Comparison of ENCODE assay signal across 18 cellular contexts in the genomic region with DNA sequence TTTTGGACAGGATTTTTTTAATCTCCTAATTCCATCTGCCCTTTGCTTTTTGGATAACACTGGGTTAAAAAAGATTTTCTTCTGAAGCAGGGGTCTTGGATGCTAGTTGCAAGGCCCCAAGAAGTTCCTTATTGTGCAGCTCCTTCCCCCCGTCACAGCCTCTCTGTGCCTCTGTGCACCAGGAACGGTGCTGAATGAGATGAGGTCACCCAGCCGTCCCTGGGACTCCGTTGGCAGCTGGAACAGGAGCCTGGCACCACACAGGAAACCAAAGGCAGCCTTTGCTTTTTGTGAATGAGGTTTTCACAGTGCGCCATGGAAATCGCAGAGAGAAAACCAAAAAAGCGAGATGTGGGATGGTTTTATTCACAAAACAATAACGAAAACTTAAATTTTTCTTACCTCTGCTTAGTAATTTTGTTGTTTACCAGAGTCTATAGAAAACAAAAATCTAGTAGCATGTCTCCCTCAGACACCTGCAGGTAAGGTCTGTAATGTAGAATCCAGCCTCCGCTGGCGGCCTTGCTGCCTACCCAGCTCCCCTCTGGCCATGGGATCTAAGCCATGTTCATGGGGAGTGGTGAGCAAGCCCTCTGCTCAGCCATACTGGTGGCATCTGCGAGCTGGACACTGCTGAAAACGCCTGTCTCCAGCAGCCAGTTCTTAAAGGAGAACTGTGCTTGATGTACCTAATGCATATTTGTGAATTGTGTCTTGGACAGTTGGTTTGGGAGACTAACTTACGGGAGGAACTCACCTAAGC. TPM values are rescaled to one million over a fixed set of nuclear protein-coding genes. Genes with fewer than 3 reads are reported as not detected.
DNase-seq lines count a peak whose midpoint lies in the region; ATAC-seq and TF ChIP-seq lines count a peak whose summit lies in the region.
"Had no signal": no experiment of that assay in that cellular context is flagged by ENCODE, and none has a peak within 500 bp of the region (broad histone marks: within the 10 kb centered on the region; RNA-seq: fewer than 3 reads in every experiment).

No MANE protein-coding gene starts in this region.

- H3K4me3 ChIP-seq in esophagus muscularis mucosa = no peak overlapping the region
- H3K4me3 ChIP-seq: breast epithelium, testis, uterus had no signal

- H3K27ac ChIP-seq in esophagus muscularis mucosa (replicated peaks in 1 of 4) = no peak overlapping the region
- H3K27ac ChIP-seq: breast epithelium, testis, uterus, VCaP had no signal

- DNase-seq in Ammon's horn (ENCODE audit: low spot score) (peak; percentile 94), G401 (ENCODE audit: low spot score) (peak; percentile 79), esophagus muscularis mucosa (ENCODE audit: extremely low spot score) (peak; percentile 80), mucosa of gallbladder (ENCODE audit: low spot score) (peak; percentile 29), OCI-M2 (lab: John Stamatoyannopoulos, UW; ENCODE audit: unreplicated experiment) (no peak)
- DNase-seq in stimulated activated CD8-positive, alpha-beta memory T cell treated with anti-CD3 and anti-CD28 coated beads, Interleukin-4, amount 100 ng/mL, for 48 hours = no peak
- DNase-seq: CD4-positive, alpha-beta T cell; MM.1S; NCI-H1417 treated with DMSO at 0.1 percent for 48 hours; NCI-H2107; NCI-H510A; testis; uterus had no signal

- TF ChIP-seq EP300 in esophagus muscularis mucosa (IDR thresholded peaks at IDR 0.05) = no peak

- in situ Hi-C loops in G401 (cut with HindIII; ENCODE audit: low sequenced_read_pairs) = no loop called here

- H3K36me3 ChIP-seq in esophagus muscularis mucosa = peaks cover 59 to 99% (median 91%) of the 10 kb centered on the region in 4 donors
- H3K36me3 ChIP-seq: uterus had no signal

- ATAC-seq in GM21576 (IDR thresholded peaks at IDR 0.05; ENCODE audit: unreplicated experiment) = no peak
- ATAC-seq: HCT116, SK-N-SH treated with all-trans-retinoic acid at 6 μM for 48 hours had no signal

- no peak for TF ChIP-seq CTCF in esophagus muscularis mucosa (IDR thresholded peaks at IDR 0.05)

- H3K9me3 ChIP-seq in esophagus muscularis mucosa = no peaks in the 10 kb centered on the region
- H3K9me3 ChIP-seq: breast epithelium, testis, uterus had no signal

- no peaks in the 10 kb centered on the region for H3K27me3 ChIP-seq in esophagus muscularis mucosa
- H3K27me3 ChIP-seq: breast epithelium, testis, uterus had no signal

- intact Hi-C loops in esophagus muscularis mucosa (cut with DNase I) = no loop called here

- H3K4me1 ChIP-seq in esophagus muscularis mucosa = no peaks in the 10 kb centered on the region
- H3K4me1 ChIP-seq: breast epithelium, testis, uterus had no signal

- 83% methylated on average over 13 of the region's 13 CpGs for WGBS in esophagus muscularis mucosa

- TF ChIP-seq POLR2A in esophagus muscularis mucosa (IDR thresholded peaks at IDR 0.05; ENCODE audit: low read depth) = no peak

RNA-seq across cellular contexts. Expression of a gene that starts 40.4 kb away (rescaled TPM):
- total RNA-seq in G401 (2014; rRNA removed; shearing (Covaris generic)) = 12.2 and 16.9 TPM in 2 replicates
- total RNA-seq in esophagus muscularis mucosa = 10 to 100 TPM; 17.0 to 25.3 (median 25.1) TPM
- total RNA-seq in mucosa of gallbladder = 26.8 TPM

Comparison
In these comparisons a context has a peak if more than half of its experiments do, and no peak if none do; other contexts are left out.
1. DNase-seq: peak in Ammon's horn (single experiment), G401 (single experiment), esophagus muscularis mucosa (single experiment) and mucosa of gallbladder (single experiment); none in OCI-M2 (single experiment) and stimulated activated CD8-positive, alpha-beta memory T cell treated with anti-CD3 and anti-CD28 coated beads, Interleukin-4, amount 100 ng/mL, for 48 hours (single experiment).